In the genomic region with DNA sequence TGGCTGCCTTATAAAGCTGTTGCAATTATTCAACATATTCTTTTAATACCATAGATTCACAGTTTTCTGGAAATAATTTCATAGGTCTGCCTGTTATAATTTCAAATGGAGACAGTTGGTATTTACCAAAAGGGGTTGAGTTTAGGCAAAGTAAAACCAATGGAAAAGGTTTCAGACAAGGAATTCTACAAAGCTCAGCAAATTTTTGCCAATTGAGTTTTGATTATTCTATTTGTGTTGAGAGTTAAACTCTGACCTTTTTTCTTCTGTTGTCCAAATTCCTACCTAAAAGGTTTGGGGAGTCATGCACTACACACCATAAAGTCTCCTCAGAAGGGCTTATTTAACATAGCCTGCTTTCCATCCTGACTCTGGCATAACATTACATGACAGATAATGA, we compare ENCODE assay signal across 1 cellular context.
TF ChIP-seq lines count a peak whose summit lies in the region.

No MANE protein-coding gene starts in this region.

TF ChIP-seq in H1, 55 proteins besides CTCF, POLR2A, EP300 and RAD21:
- TF ChIP-seq, protein P1, sequence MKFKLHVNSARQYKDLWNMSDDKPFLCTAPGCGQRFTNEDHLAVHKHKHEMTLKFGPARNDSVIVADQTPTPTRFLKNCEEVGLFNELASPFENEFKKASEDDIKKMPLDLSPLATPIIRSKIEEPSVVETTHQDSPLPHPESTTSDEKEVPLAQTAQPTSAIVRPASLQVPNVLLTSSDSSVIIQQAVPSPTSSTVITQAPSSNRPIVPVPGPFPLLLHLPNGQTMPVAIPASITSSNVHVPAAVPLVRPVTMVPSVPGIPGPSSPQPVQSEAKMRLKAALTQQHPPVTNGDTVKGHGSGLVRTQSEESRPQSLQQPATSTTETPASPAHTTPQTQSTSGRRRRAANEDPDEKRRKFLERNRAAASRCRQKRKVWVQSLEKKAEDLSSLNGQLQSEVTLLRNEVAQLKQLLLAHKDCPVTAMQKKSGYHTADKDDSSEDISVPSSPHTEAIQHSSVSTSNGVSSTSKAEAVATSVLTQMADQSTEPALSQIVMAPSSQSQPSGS (IDR thresholded peaks at IDR 0.05; ENCODE audit: low read length), result no peak
- TF ChIP-seq CBX8 (IDR thresholded peaks at IDR 0.05; ENCODE audit: borderline replicate concordance, low read depth, low read length) (no peak), RBBP5 (IDR thresholded peaks at IDR 0.05; ENCODE audit: borderline replicate concordance, low read depth, low read length) (no peak), JUND (IDR thresholded peaks at IDR 0.05; ENCODE audit: low read length) (no peak), BRCA1 (IDR thresholded peaks at IDR 0.05; ENCODE audit: low read depth, low read length) (no peak), SUZ12 (IDR thresholded peaks at IDR 0.05; ENCODE audit: low read length) (no peak), SP2 (IDR thresholded peaks at IDR 0.05; ENCODE audit: low read length) (no peak), RXRA (IDR thresholded peaks at IDR 0.05; ENCODE audit: insufficient read depth, low read depth, low read length) (no peak), HDAC6 (IDR thresholded peaks at IDR 0.05; ENCODE audit: low read depth, low read length) (no peak), SAP30 (IDR thresholded peaks at IDR 0.05; ENCODE audit: insufficient read depth, insufficient replicate concordance, low read length) (no peak), SP4 (IDR thresholded peaks at IDR 0.05; ENCODE audit: low read length) (no peak), YY1 (IDR thresholded peaks at IDR 0.05; ENCODE audit: low read depth, low read length) (no peak), ASH2L (IDR thresholded peaks at IDR 0.05; ENCODE audit: low read length) (no peak), MAFK (IDR thresholded peaks at IDR 0.05; ENCODE audit: low read depth, low read length) (no peak), TCF12 (IDR thresholded peaks at IDR 0.05; ENCODE audit: low read depth, low read length) (no peak), SRF (IDR thresholded peaks at IDR 0.05; ENCODE audit: low read depth, low read length) (no peak), SIN3A (conservative IDR thresholded peaks at IDR 0.05 in 1 of 2, IDR thresholded peaks at IDR 0.05 in 1 of 2; ENCODE audit: low read depth in 1 of 2, low read length in 2 of 2) (no peak)
- TF ChIP-seq, protein P2, sequence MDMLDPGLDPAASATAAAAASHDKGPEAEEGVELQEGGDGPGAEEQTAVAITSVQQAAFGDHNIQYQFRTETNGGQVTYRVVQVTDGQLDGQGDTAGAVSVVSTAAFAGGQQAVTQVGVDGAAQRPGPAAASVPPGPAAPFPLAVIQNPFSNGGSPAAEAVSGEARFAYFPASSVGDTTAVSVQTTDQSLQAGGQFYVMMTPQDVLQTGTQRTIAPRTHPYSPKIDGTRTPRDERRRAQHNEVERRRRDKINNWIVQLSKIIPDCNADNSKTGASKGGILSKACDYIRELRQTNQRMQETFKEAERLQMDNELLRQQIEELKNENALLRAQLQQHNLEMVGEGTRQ (IDR thresholded peaks at IDR 0.05; ENCODE audit: low read length), result no peak
- TF ChIP-seq, protein P3, sequence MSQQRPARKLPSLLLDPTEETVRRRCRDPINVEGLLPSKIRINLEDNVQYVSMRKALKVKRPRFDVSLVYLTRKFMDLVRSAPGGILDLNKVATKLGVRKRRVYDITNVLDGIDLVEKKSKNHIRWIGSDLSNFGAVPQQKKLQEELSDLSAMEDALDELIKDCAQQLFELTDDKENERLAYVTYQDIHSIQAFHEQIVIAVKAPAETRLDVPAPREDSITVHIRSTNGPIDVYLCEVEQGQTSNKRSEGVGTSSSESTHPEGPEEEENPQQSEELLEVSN (IDR thresholded peaks at IDR 0.05), result no peak
